8 cellular contexts compared by ENCODE assay signal in genomic region chr1:212791676-212792395, GRCh38. TPM values are rescaled to one million over a fixed set of nuclear protein-coding genes. Genes with fewer than 3 reads are reported as not detected.
DNase-seq lines count a peak whose midpoint lies in the region; ATAC-seq, FAIRE-seq and TF ChIP-seq lines count a peak whose summit lies in the region.

Gene NSL1 (minus strand): TSS chr1:212791777. CDS start chr1:212791763, 14 bp downstream.
Gene TATDN3 (plus strand): TSS chr1:212791894. CDS start chr1:212791922, 28 bp downstream.

- intact Hi-C loops in T-helper 2 cell treated with Interferon-gamma antibody and Interleukin-4, amounts not matched to agents 100 ng/mL and 5 ng/mL, for 36 hours (cut with micrococcal nuclease): loop anchor here (1.0 to 5.0 kb wide), 8 partner anchors 66 to 505 kb away; partner anchors contain the start of genes ANGEL2, ATF3, FLVCR1 and PACC1
- intact Hi-C loops in right cardiac atrium (cut with DNase I): no loop called here

- peak; percentile 68 for ATAC-seq in GM18505 (IDR thresholded peaks at IDR 0.05; ENCODE audit: unreplicated experiment)
- ATAC-seq in HG02943 (IDR thresholded peaks at IDR 0.05; ENCODE audit: low read depth, unreplicated experiment): peak; percentile 63
- ATAC-seq in right cardiac atrium: peak; percentile 93 to 96

- no peaks in the 10 kb centered on the region for H3K9me3 ChIP-seq in right cardiac atrium (ENCODE audit: control insufficient read depth, low read length)

- WGBS in right cardiac atrium: under 1% methylated on average over 46 of the region's 46 CpGs

- FAIRE-seq in urothelium cell line (lab: Jason Lieb, UNC): no peak

- no peaks in the 10 kb centered on the region for H3K4me1 ChIP-seq in right cardiac atrium (ENCODE audit: control insufficient read depth, insufficient read depth, low read length)

- DNase-seq in NCI-H187 (lab: John Stamatoyannopoulos, UW): peak; percentile 68 to 96
- peak in 57 of 58 donors; percentile 44 to 92 (median 84) for DNase-seq in anterior cingulate cortex (lab: John Stamatoyannopoulos, UW)
- peak; percentile 85 to 96 (median 91) for DNase-seq in right cardiac atrium
- DNase-seq in pulmonary artery endothelial cell (ENCODE audit: low read depth, low spot score): peak; percentile 71
- peak; percentile 85 for DNase-seq in urothelium cell line (ENCODE audit: low spot score)

- TF ChIP-seq POLR2A in GM18505 (IDR thresholded peaks at IDR 0.05; ENCODE audit: borderline replicate concordance, extremely low read depth, insufficient read depth, insufficient read length): peak; percentile 97

- H3K27ac ChIP-seq in right cardiac atrium (ENCODE audit: low read length): peak within 1 kb of the TSS; percentile 98

- H3K27me3 ChIP-seq in right cardiac atrium (ENCODE audit: control insufficient read depth, insufficient read depth): no peaks in the 10 kb centered on the region

- peak within 1 kb of the TSS; percentile 94 for H3K4me3 ChIP-seq in right cardiac atrium (ENCODE audit: low read length)

RNA-seq across cellular contexts. Expression of gene NSL1, which starts in this region (rescaled TPM):
- total RNA-seq in T-helper 2 cell treated with Interferon-gamma antibody and Interleukin-4, amounts not matched to agents 100 ng/mL and 5 ng/mL, for 36 hours: 39.2 and 40.8 TPM in 2 replicates
- total RNA-seq in right cardiac atrium (10 to 100 TPM; 22.5 to 30.6 (median 26.3) TPM), pulmonary artery endothelial cell (28.0 and 49.5 TPM in 2 replicates)
- polyA plus RNA-seq in right cardiac atrium: 22.7 TPM

RNA-seq across cellular contexts. Expression of gene TATDN3, which starts in this region (rescaled TPM):
- 14.4 and 17.3 TPM in 2 replicates for total RNA-seq in T-helper 2 cell treated with Interferon-gamma antibody and Interleukin-4, amounts not matched to agents 100 ng/mL and 5 ng/mL, for 36 hours
- total RNA-seq in right cardiac atrium: 10 to 100 TPM; 15.0 to 20.6 (median 18.8) TPM
- polyA plus RNA-seq in right cardiac atrium: 23.3 TPM
- total RNA-seq in pulmonary artery endothelial cell: 10.9 and 12.7 TPM in 2 replicates

Comparison
In these comparisons a context has a peak if more than half of its experiments do, and no peak if none do; other contexts are left out.
1. Peak in every context shown above with its lines: DNase-seq, ATAC-seq, H3K4me3 ChIP-seq and H3K27ac ChIP-seq.